In genomic region chr5:111854196-111854595, GRCh38 we compare ENCODE assay signal across 1 cellular context.
TF ChIP-seq lines count a peak whose summit lies in the region.

No MANE protein-coding gene starts in this region.

TF ChIP-seq in WTC11, 78 proteins besides CTCF, POLR2A, EP300 and RAD21 (continued from another document):
- TF ChIP-seq, protein P1, sequence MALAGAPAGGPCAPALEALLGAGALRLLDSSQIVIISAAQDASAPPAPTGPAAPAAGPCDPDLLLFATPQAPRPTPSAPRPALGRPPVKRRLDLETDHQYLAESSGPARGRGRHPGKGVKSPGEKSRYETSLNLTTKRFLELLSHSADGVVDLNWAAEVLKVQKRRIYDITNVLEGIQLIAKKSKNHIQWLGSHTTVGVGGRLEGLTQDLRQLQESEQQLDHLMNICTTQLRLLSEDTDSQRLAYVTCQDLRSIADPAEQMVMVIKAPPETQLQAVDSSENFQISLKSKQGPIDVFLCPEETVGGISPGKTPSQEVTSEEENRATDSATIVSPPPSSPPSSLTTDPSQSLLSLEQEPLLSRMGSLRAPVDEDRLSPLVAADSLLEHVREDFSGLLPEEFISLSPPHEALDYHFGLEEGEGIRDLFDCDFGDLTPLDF (CRISPR knock-in tag; IDR thresholded peaks at IDR 0.05): no peak
- no peak for TF ChIP-seq NFYB (CRISPR knock-in tag; conservative IDR thresholded peaks at IDR 0.05; ENCODE audit: low read depth)
TF ChIP-seq in WTC11: peak in this region for 0.
